Comparison of ENCODE assay signal across 7 cellular contexts in the genomic region with DNA sequence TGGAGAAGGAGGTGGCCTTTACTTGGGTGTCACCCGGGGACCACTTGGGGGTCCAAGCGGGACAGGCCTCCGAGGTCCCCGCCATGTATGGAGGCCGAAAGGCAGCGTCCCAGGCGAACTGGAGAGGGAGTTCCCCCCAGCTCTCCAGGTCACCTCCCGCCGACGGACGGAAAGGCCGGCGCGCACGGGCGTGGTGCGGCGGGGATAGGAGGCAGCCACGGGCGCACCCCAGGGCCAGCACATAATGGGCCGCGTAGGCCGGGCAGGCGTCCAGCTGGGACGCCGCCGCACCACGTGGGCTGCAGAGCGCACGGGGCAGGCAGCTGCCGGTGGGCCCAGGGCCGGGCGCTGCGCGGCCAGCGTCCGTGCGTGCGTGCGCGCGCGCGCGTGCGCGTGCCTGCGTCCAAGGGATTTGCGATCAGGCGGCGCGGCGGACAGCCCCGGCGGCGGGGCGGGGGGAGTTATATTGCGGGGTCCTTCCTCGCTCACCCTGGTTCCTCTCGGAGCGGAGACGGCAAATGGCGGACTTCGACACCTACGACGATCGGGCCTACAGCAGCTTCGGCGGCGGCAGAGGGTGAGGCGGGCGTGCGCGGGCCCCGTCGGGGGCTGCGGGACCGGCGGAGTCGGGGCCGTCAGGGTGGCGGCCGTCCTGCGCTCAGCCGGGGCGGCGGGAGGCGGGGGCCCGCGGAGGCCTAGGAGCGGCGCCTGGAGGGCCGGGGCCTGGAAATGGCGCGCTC.
DNase-seq lines count a peak whose midpoint lies in the region; ATAC-seq lines count a peak whose summit lies in the region.

A gene (plus strand): TSS at position 491 of the 740 bp plus-strand sequence. CDS start 28 bp downstream, at position 519.

- DNase-seq in NCI-H2081 treated with DMSO at 0.1 percent for 48 hours (lab: John Stamatoyannopoulos, UW), result peak; percentile 85
- peak; percentile 92 for DNase-seq in T1000 (lab: John Stamatoyannopoulos, UW)
- peak; percentile 99 for DNase-seq in astrocyte of the hippocampus (ENCODE audit: low read depth, low spot score)
- peak; percentile 92 for DNase-seq in hippocampal formation (lab: John Stamatoyannopoulos, UW)
- peak; percentile 98 for DNase-seq in retina

- ATAC-seq in GM18517 (IDR thresholded peaks at IDR 0.05; ENCODE audit: unreplicated experiment) (peak; percentile 78), HG03039 (IDR thresholded peaks at IDR 0.05; ENCODE audit: unreplicated experiment) (peak; percentile 76)

Comparison
In these comparisons a context has a peak if more than half of its experiments do, and no peak if none do; other contexts are left out.
1. Peak in every context shown above with its lines: DNase-seq and ATAC-seq.